Comparison of ENCODE assay signal across 8 cellular contexts in the genomic region with DNA sequence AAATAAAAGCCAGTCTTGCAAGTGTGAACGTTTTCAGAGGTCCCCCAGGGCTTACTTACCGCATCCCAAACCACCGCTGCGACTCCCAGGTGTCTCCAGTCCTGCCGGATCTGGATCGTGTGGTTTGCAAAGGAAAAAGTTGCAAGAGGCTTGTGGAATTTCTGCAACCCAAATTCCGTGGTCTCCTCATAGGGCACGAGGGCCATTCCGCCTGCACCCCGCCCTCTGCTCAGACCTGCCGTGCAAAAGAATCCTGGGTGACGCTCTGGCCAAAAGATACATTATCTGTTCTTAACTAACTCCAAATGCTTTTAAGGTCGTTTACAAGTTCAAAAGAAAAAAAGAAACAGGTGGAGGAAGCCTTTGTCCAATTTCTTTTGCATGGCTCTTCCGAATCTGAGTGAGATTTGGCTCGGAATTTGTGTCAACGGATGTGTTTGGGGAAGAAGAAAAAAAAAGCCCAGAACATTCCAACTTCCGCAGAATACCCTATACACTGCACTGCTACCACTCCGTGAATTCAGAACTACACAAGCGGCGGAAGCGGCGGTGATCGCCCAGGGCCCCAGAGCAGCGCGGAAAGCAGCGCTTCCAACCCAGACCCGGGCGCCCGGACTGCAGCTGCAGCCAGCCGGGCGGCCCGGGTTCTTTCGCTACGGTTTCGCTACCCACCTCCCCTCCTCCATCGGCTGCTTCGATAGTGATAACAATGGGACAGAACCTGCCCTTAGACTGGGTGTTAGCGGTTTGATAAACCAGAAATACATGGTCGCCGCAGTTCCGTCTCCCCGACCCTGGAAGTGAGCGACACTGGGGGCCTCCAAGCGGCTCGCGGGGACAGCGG. TPM values are rescaled to one million over a fixed set of nuclear protein-coding genes. Genes with fewer than 3 reads are reported as not detected.
DNase-seq lines count a peak whose midpoint lies in the region; ATAC-seq and TF ChIP-seq lines count a peak whose summit lies in the region.

No MANE protein-coding gene starts in this region.

- peak overlapping the region; percentile 95 for H3K27ac ChIP-seq in colonic mucosa
- H3K27ac ChIP-seq in layer of hippocampus (ENCODE audit: low read depth, low read length), result peak overlapping the region; percentile 87

- H3K27me3 ChIP-seq in colonic mucosa (no peaks in the 10 kb centered on the region), layer of hippocampus (ENCODE audit: control insufficient read depth, insufficient read depth, low read length) (no peaks in the 10 kb centered on the region)

- H3K9me3 ChIP-seq in colonic mucosa, result no peaks in the 10 kb centered on the region

- TF ChIP-seq CTCF in colonic mucosa (IDR thresholded peaks at IDR 0.05), result no peak

- H3K4me1 ChIP-seq in colonic mucosa, result peaks cover 6% of the 10 kb centered on the region

- ATAC-seq in GM18508 (IDR thresholded peaks at IDR 0.05; ENCODE audit: insufficient read depth, unreplicated experiment) (peak; percentile 15), HG02970 (IDR thresholded peaks at IDR 0.05; ENCODE audit: low FRiP score, unreplicated experiment) (peak; percentile 20)

- intact Hi-C loops in colonic mucosa (cut with DNase I), result loop anchor here (5.0 to 10.0 kb wide), 4 partner anchors 88 to 450 kb away; partner anchors contain the start of gene CCNYL1

- peak overlapping the region; percentile 93 to 97 for H3K9ac ChIP-seq in colonic mucosa (ENCODE audit: low read depth in 2 of 2, low read length in 2 of 2)

- no peaks in the 10 kb centered on the region for H3K36me3 ChIP-seq in colonic mucosa

- DNase-seq in 8988T (peak; percentile 23), NCI-H2171 treated with DMSO at 0.1 percent for 48 hours (lab: John Stamatoyannopoulos, UW) (peak; percentile 60), colonic mucosa (peak; percentile 70)
- peak; percentile 48 for DNase-seq in activated CD4-positive, alpha-beta T cell treated with anti-CD3 and anti-CD28 coated beads for 1 hour
- peak; percentile 35 to 61 for DNase-seq in stimulated activated CD4-positive, alpha-beta T cell treated with anti-CD3 and anti-CD28 coated beads, Interleukin-1b, Interleukin-23, amount 100 ng/mL, for 4 hours (ENCODE audit: low read depth in 2 of 2)

- peak overlapping the region; percentile 93 for H3K4me3 ChIP-seq in colonic mucosa

RNA-seq across cellular contexts. Expression of gene METTL21A, which starts 0.8 kb away (rescaled TPM):
- 10 to 100 TPM; 14.2 to 20.3 TPM for total RNA-seq in colonic mucosa

Comparison
In these comparisons a context has a peak if more than half of its experiments do, and no peak if none do; other contexts are left out.
1. Peak in every context shown above with its lines: DNase-seq, ATAC-seq, H3K4me3 ChIP-seq and H3K27ac ChIP-seq.